Comparison of ENCODE assay signal across 16 cellular contexts in genomic region chr22:19039796-19040580, GRCh38.
DNase-seq lines count a peak whose midpoint lies in the region; ATAC-seq and TF ChIP-seq lines count a peak whose summit lies in the region.
"Had no signal": no experiment of that assay in that cellular context is flagged by ENCODE, and none has a peak within 500 bp of the region (broad histone marks: within the 10 kb centered on the region; RNA-seq: fewer than 3 reads in every experiment).

No MANE protein-coding gene starts in this region.

- H3K9me3 Mint-ChIP-seq in activated T-cell treated with anti-CD3 and anti-CD28 coated beads, Interleukin-2, amount 50 U/mL, for 4 hours = no peaks in the 10 kb centered on the region

- H3K4me1 ChIP-seq in spleen = peaks cover 0 to 6% (median 0%) of the 10 kb centered on the region in 6 donors

- no peaks in the 10 kb centered on the region for H3K27me3 Mint-ChIP-seq in activated T-cell treated with anti-CD3 and anti-CD28 coated beads, Interleukin-2, amount 50 U/mL, for 4 hours (ENCODE audit: low read depth)

- H3K36me3 Mint-ChIP-seq in activated T-cell treated with anti-CD3 and anti-CD28 coated beads, Interleukin-2, amount 50 U/mL, for 4 hours (ENCODE audit: insufficient read depth) = peaks cover 22% of the 10 kb centered on the region

- intact Hi-C loops in spleen (cut with DNase I; ENCODE audit: low total_unique reads) = no loop called here

- no peaks in the 10 kb centered on the region for H3K27me3 ChIP-seq in spleen (replicated peaks in 1 of 7)
- H3K27me3 ChIP-seq: BLaER1 had no signal

- DNase-seq in activated T-cell treated with anti-CD3 and anti-CD28 coated beads, Interleukin-2, amount 50 U/mL, for 1 hour = peak; percentile 10
- no peak for DNase-seq in activated T-cell treated with anti-CD3 and anti-CD28 coated beads, Interleukin-2, amount 50 U/mL, for 4 hours
- DNase-seq in D341Med (ENCODE audit: low spot score) (peak; percentile 20), left lobe of liver (ENCODE audit: low spot score) (peak; percentile 36), spleen (peak; percentile 65), coronary artery (ENCODE audit: low spot score) (no peak)
- DNase-seq in stimulated activated CD4-positive, alpha-beta T cell treated with anti-CD3 and anti-CD28 coated beads, Interleukin-4, amount 100 ng/mL, for 24 hours = no peak
- DNase-seq: 8988T, MM.1S, NCI-H1105, NCI-H1694 treated with DMSO at 0.1 percent for 48 hours, NCI-H446, PC-9, Right ventricle myocardium superior had no signal

- WGBS in spleen, 5 donors = 84 to 98% (median 96%) methylated on average over 6 to 9 of the region's 9 CpGs

- ATAC-seq in activated T-cell treated with anti-CD3 and anti-CD28 coated beads, Interleukin-2, amount 50 U/mL, for 4 hours = no peak
- ATAC-seq in left lobe of liver = no peak
- ATAC-seq in HG03571 (IDR thresholded peaks at IDR 0.05; ENCODE audit: unreplicated experiment) = no peak

- H3K4me3 Mint-ChIP-seq in activated T-cell treated with anti-CD3 and anti-CD28 coated beads, Interleukin-2, amount 50 U/mL, for 4 hours = no peak overlapping the region

- no peaks in the 10 kb centered on the region for H3K4me1 Mint-ChIP-seq in activated T-cell treated with anti-CD3 and anti-CD28 coated beads, Interleukin-2, amount 50 U/mL, for 4 hours (ENCODE audit: low read depth)

- H3K4me3 ChIP-seq in spleen (no peak overlapping the region), coronary artery (no peak overlapping the region)
- H3K4me3 ChIP-seq: BLaER1, PC-9 had no signal

- H3K36me3 ChIP-seq in spleen = peaks cover 6 to 86% (median 81%) of the 10 kb centered on the region in 6 donors

- H3K27ac ChIP-seq in spleen (no peak overlapping the region), coronary artery (no peak overlapping the region)
- H3K27ac ChIP-seq: BLaER1, PC-9 had no signal

- no peak for TF ChIP-seq POLR2A in spleen (IDR thresholded peaks at IDR 0.05)

- TF ChIP-seq CTCF in spleen (IDR thresholded peaks at IDR 0.05 in 8 of 11, conservative IDR thresholded peaks at IDR 0.05 in 3 of 11) = no peak
- TF ChIP-seq CTCF in coronary artery (IDR thresholded peaks at IDR 0.05) = no peak

- H3K9me3 ChIP-seq in spleen = no peaks in the 10 kb centered on the region
- H3K9me3 ChIP-seq: BLaER1 had no signal

Comparison
In these comparisons a context has a peak if more than half of its experiments do, and no peak if none do; other contexts are left out.
1. DNase-seq: peak in activated T-cell treated with anti-CD3 and anti-CD28 coated beads, Interleukin-2, amount 50 U/mL, for 1 hour (single experiment), D341Med (single experiment), left lobe of liver (single experiment) and spleen (single experiment); none in activated T-cell treated with anti-CD3 and anti-CD28 coated beads, Interleukin-2, amount 50 U/mL, for 4 hours (single experiment), coronary artery (single experiment) and stimulated activated CD4-positive, alpha-beta T cell treated with anti-CD3 and anti-CD28 coated beads, Interleukin-4, amount 100 ng/mL, for 24 hours (single experiment).